In genomic region chr12:48925218-48925871, GRCh38 we compare ENCODE assay signal across 8 cellular contexts. TPM values are rescaled to one million over a fixed set of nuclear protein-coding genes. Genes with fewer than 3 reads are reported as not detected.
DNase-seq lines count a peak whose midpoint lies in the region; ATAC-seq and TF ChIP-seq lines count a peak whose summit lies in the region.

TSS of gene FKBP11 (minus strand) at chr12:48925492. CDS start at chr12:48925428, 64 bp downstream.

- TF ChIP-seq EP300 in upper lobe of left lung (IDR thresholded peaks at IDR 0.05) = no peak

- no peak for TF ChIP-seq CTCF in GM10266 (IDR thresholded peaks at IDR 0.05; ENCODE audit: control insufficient read depth, insufficient read depth, low read depth, missing control alignments)
- no peak for TF ChIP-seq CTCF in OCI-LY3 (IDR thresholded peaks at IDR 0.05; ENCODE audit: low read depth, low read length)
- no peak for TF ChIP-seq CTCF in parathyroid adenoma (IDR thresholded peaks at IDR 0.05)
- TF ChIP-seq CTCF in upper lobe of left lung (IDR thresholded peaks at IDR 0.05) = peak in 1 of 6 experiments; percentile 13

- H3K9me3 ChIP-seq in OCI-LY3 (ENCODE audit: insufficient read depth, low read length) (no peaks in the 10 kb centered on the region), parathyroid adenoma (ENCODE audit: control insufficient read depth, low read length) (no peaks in the 10 kb centered on the region), upper lobe of left lung (no peaks in the 10 kb centered on the region)

- no peaks in the 10 kb centered on the region for H3K27me3 ChIP-seq in OCI-LY3 (ENCODE audit: low read depth, low read length)
- H3K27me3 ChIP-seq in parathyroid adenoma (ENCODE audit: control insufficient read depth, insufficient read depth, low read length) = no peaks in the 10 kb centered on the region
- H3K27me3 ChIP-seq in upper lobe of left lung = no peaks in the 10 kb centered on the region

- DNase-seq in GM10266 (ENCODE audit: extremely low spot score) (peak; percentile 80), germinal center (ENCODE audit: low spot score) (peak; percentile 77), upper lobe of left lung (peak; percentile 71 to 91)
- DNase-seq in activated effector memory CD4-positive, alpha-beta T cell treated with Interleukin-2 at 50 U/mL for 16 hours = peak; percentile 63

- peak within 1 kb of the TSS; percentile 98 for H3K4me2 ChIP-seq in OCI-LY3 (ENCODE audit: low read length)
- H3K4me2 ChIP-seq in parathyroid adenoma (ENCODE audit: low read length) = peak within 1 kb of the TSS; percentile 98

- 1 to 62% methylated on average over 2 to 34 of the region's 39 CpGs for WGBS in upper lobe of left lung, 2 donors

- peak within 1 kb of the TSS; percentile 70 for H2AFZ ChIP-seq in OCI-LY3 (ENCODE audit: low read depth, low read length)
- peak within 1 kb of the TSS; percentile 69 for H2AFZ ChIP-seq in parathyroid adenoma

- peak within 1 kb of the TSS; percentile 95 for H3K4me3 ChIP-seq in OCI-LY3 (ENCODE audit: low read length)
- peak within 1 kb of the TSS; percentile 81 for H3K4me3 ChIP-seq in parathyroid adenoma (ENCODE audit: low read depth, low read length)
- H3K4me3 ChIP-seq in upper lobe of left lung = peak within 1 kb of the TSS; percentile 71 to 88 (median 76)

- peak within 1 kb of the TSS; percentile 69 for H3K27ac ChIP-seq in OCI-LY3 (ENCODE audit: low read length)
- H3K27ac ChIP-seq in parathyroid adenoma = no peak within 1 kb of the TSS
- H3K27ac ChIP-seq in upper lobe of left lung = peak within 1 kb of the TSS; percentile 16 to 90 (median 82)

- peak in 3 of 4 donors; percentile 17 to 73 (median 25) for TF ChIP-seq POLR2A in upper lobe of left lung (IDR thresholded peaks at IDR 0.05)

- ATAC-seq in HG02571 (IDR thresholded peaks at IDR 0.05; ENCODE audit: unreplicated experiment) = peak; percentile 76
- peak; percentile 92 to 95 for ATAC-seq in upper lobe of left lung (ENCODE audit: low FRiP score in 2 of 2)
- ATAC-seq in GM18858 (IDR thresholded peaks at IDR 0.05; ENCODE audit: unreplicated experiment) = no peak

- H3K79me2 ChIP-seq in OCI-LY3 (ENCODE audit: low read length) (peaks cover 17% of the 10 kb centered on the region), parathyroid adenoma (no peaks in the 10 kb centered on the region)

- no peaks in the 10 kb centered on the region for H4K20me1 ChIP-seq in OCI-LY3 (ENCODE audit: insufficient read depth, low read length)

- peaks cover 18% of the 10 kb centered on the region for H3K4me1 ChIP-seq in OCI-LY3 (ENCODE audit: low read length)
- no peaks in the 10 kb centered on the region for H3K4me1 ChIP-seq in parathyroid adenoma
- peaks cover 5 to 15% (median 9%) of the 10 kb centered on the region in 4 donors for H3K4me1 ChIP-seq in upper lobe of left lung

- H3K9ac ChIP-seq in OCI-LY3 (ENCODE audit: low read length) (peak within 1 kb of the TSS; percentile 94), parathyroid adenoma (no peak within 1 kb of the TSS)

- H3K36me3 ChIP-seq in OCI-LY3 (replicated peaks; ENCODE audit: low read depth, low read length) = peaks cover 17% of the 10 kb centered on the region
- H3K36me3 ChIP-seq in parathyroid adenoma (ENCODE audit: control insufficient read depth, insufficient read depth, low read length) = no peaks in the 10 kb centered on the region
- H3K36me3 ChIP-seq in upper lobe of left lung = peaks cover under 1 to 29% (median 7%) of the 10 kb centered on the region in 4 donors

RNA-seq across cellular contexts. Expression of gene FKBP11, which starts in this region (rescaled TPM):
- 10 to 100 TPM in 5 of 6 donors, 1 to 10 TPM in 1; 9.4 to 31.9 (median 19.3) TPM for total RNA-seq in upper lobe of left lung
